Comparison of ENCODE assay signal across 8 cellular contexts in the genomic region with DNA sequence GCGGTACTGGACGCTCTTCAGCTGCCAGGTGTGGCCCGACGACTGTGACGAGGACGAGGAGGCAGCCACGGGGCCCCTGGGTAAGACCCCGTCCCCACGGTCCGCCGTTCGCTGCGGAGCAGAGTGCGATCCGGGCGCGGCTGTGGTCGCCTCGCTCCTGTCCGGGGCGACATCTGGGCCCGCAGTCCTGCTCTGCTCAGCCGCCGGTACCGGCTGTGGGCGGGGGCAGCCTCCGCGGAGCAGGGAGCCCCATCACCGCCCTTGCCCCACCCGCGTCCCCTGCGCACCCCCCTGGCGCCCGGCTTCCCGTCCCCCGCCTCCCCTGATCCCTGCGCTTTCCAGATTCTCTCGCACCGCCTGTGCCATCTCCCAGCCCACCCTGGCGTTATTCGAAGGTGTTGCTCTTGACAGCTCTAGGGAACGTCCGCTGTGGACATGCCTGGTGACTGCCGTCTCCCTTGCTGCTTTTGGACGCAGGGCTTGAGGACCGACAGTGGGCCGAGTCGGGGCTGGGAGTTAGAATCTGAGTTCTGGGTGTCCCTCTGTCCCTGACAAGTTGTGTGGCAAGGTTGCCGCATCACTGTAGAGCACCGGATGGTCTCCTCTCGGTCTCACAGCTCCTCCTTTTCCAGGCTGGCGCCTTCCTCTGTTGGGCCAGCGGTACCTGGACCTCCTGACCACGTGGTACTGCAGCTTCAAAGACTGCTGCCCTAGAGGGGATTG. TPM values are rescaled to one million over a fixed set of nuclear protein-coding genes. Genes with fewer than 3 reads are reported as not detected.
DNase-seq lines count a peak whose midpoint lies in the region; ATAC-seq and TF ChIP-seq lines count a peak whose summit lies in the region.

No MANE protein-coding gene starts in this region.

- peaks cover 0 to 29% (median 9%) of the 10 kb centered on the region in 9 donors for H3K36me3 ChIP-seq in heart left ventricle

- ATAC-seq in GM18873 (IDR thresholded peaks at IDR 0.05; ENCODE audit: low FRiP score, unreplicated experiment) (peak; percentile 3), HG03095 (IDR thresholded peaks at IDR 0.05; ENCODE audit: unreplicated experiment) (peak; percentile 11), heart left ventricle (peak in 3 of 4 donors; percentile 16 to 57 (median 53))

- peaks cover 36% of the 10 kb centered on the region for H3K4me1 Mint-ChIP-seq in activated naive CD4-positive, alpha-beta T cell treated with anti-CD3 and anti-CD28 coated beads, Interleukin-2, amount 10 ng/mL, durations not matched to agents 7 days and 5 days
- peaks cover 10% of the 10 kb centered on the region for H3K4me1 Mint-ChIP-seq in progenitor cell of endocrine pancreas (ENCODE audit: low read depth)

- no peaks in the 10 kb centered on the region for H3K27me3 ChIP-seq in heart left ventricle

- TF ChIP-seq CTCF in AG09309 (IDR thresholded peaks at IDR 0.05; ENCODE audit: control insufficient read depth, insufficient read depth, low read depth, low read length, missing control alignments) (no peak), heart left ventricle (IDR thresholded peaks at IDR 0.05) (no peak), progenitor cell of endocrine pancreas (IDR thresholded peaks at IDR 0.05; ENCODE audit: unreplicated experiment) (no peak)

- H3K4me3 ChIP-seq in AG09309 (ENCODE audit: control insufficient read depth, low read depth, low read length), result peak overlapping the region; percentile 88
- peak overlapping the region; percentile 72 to 100 (median 92) for H3K4me3 ChIP-seq in heart left ventricle

- H3K27ac Mint-ChIP-seq in activated naive CD4-positive, alpha-beta T cell treated with anti-CD3 and anti-CD28 coated beads, Interleukin-2, amount 10 ng/mL, durations not matched to agents 7 days and 5 days, result peak overlapping the region; percentile 91
- peak overlapping the region; percentile 94 for H3K27ac Mint-ChIP-seq in progenitor cell of endocrine pancreas

- peak overlapping the region; percentile 91 for H3K4me3 Mint-ChIP-seq in activated naive CD4-positive, alpha-beta T cell treated with anti-CD3 and anti-CD28 coated beads, Interleukin-2, amount 10 ng/mL, durations not matched to agents 7 days and 5 days
- H3K4me3 Mint-ChIP-seq in progenitor cell of endocrine pancreas (ENCODE audit: low read depth), result peak overlapping the region; percentile 89

- H3K27ac ChIP-seq in heart left ventricle, result peak overlapping the region; percentile 68 to 93 (median 89)

- no peak for DNase-seq in AG09309 (ENCODE audit: low read depth)
- peak; percentile 52 for DNase-seq in activated naive CD4-positive, alpha-beta T cell treated with anti-CD3 and anti-CD28 coated beads, Interleukin-2, amount 10 ng/mL, durations not matched to agents 7 days and 5 days
- DNase-seq in heart left ventricle, result peak in 3 of 5 donors; percentile 28 to 36 (median 33)
- no peak for DNase-seq in progenitor cell of endocrine pancreas (ENCODE audit: low spot score, unreplicated experiment)
- no peak for DNase-seq in dedifferentiated amniotic fluid mesenchymal stem cell (ENCODE audit: extremely low spot score)

- no peaks in the 10 kb centered on the region for H3K27me3 Mint-ChIP-seq in activated naive CD4-positive, alpha-beta T cell treated with anti-CD3 and anti-CD28 coated beads, Interleukin-2, amount 10 ng/mL, durations not matched to agents 7 days and 5 days
- H3K27me3 Mint-ChIP-seq in progenitor cell of endocrine pancreas, result no peaks in the 10 kb centered on the region

- CTCF ChIA-PET in activated naive CD4-positive, alpha-beta T cell treated with anti-CD3 and anti-CD28 coated beads, Interleukin-2, amount 10 ng/mL, durations not matched to agents 7 days and 5 days (lab: Charles Lee), result interaction anchor here (0.9 to 3.6 kb wide), 5 partner anchors 38 to 286 kb away, joined by 3 to 23 read pairs (median 5); a partner anchor contains a TSS

- peaks cover 0 to 34% (median 16%) of the 10 kb centered on the region in 12 donors for H3K4me1 ChIP-seq in heart left ventricle

- no peaks in the 10 kb centered on the region for H3K9me3 ChIP-seq in heart left ventricle

- H3K9me3 Mint-ChIP-seq in activated naive CD4-positive, alpha-beta T cell treated with anti-CD3 and anti-CD28 coated beads, Interleukin-2, amount 10 ng/mL, durations not matched to agents 7 days and 5 days, result no peaks in the 10 kb centered on the region
- H3K9me3 Mint-ChIP-seq in progenitor cell of endocrine pancreas (ENCODE audit: low read depth), result no peaks in the 10 kb centered on the region

- WGBS in heart left ventricle, 4 donors, result 0 to 2% (median 1%) methylated on average over 27 to 54 of the region's 54 CpGs

- TF ChIP-seq POLR2A in heart left ventricle (IDR thresholded peaks at IDR 0.05), result no peak

- intact Hi-C loops in heart left ventricle (cut with DNase I), result loop anchor here in 8 of 10 donors (2.0 to 10.0 kb wide), 7 partner anchors 45 to 732 kb away; a partner anchor contains a TSS

- H3K36me3 Mint-ChIP-seq in activated naive CD4-positive, alpha-beta T cell treated with anti-CD3 and anti-CD28 coated beads, Interleukin-2, amount 10 ng/mL, durations not matched to agents 7 days and 5 days, result peaks cover 16% of the 10 kb centered on the region
- peaks cover 1% of the 10 kb centered on the region for H3K36me3 Mint-ChIP-seq in progenitor cell of endocrine pancreas (ENCODE audit: insufficient read depth)

TF ChIP-seq in PFSK-1, 5 proteins besides CTCF, POLR2A, EP300 and RAD21:
- TF ChIP-seq, protein P1, sequence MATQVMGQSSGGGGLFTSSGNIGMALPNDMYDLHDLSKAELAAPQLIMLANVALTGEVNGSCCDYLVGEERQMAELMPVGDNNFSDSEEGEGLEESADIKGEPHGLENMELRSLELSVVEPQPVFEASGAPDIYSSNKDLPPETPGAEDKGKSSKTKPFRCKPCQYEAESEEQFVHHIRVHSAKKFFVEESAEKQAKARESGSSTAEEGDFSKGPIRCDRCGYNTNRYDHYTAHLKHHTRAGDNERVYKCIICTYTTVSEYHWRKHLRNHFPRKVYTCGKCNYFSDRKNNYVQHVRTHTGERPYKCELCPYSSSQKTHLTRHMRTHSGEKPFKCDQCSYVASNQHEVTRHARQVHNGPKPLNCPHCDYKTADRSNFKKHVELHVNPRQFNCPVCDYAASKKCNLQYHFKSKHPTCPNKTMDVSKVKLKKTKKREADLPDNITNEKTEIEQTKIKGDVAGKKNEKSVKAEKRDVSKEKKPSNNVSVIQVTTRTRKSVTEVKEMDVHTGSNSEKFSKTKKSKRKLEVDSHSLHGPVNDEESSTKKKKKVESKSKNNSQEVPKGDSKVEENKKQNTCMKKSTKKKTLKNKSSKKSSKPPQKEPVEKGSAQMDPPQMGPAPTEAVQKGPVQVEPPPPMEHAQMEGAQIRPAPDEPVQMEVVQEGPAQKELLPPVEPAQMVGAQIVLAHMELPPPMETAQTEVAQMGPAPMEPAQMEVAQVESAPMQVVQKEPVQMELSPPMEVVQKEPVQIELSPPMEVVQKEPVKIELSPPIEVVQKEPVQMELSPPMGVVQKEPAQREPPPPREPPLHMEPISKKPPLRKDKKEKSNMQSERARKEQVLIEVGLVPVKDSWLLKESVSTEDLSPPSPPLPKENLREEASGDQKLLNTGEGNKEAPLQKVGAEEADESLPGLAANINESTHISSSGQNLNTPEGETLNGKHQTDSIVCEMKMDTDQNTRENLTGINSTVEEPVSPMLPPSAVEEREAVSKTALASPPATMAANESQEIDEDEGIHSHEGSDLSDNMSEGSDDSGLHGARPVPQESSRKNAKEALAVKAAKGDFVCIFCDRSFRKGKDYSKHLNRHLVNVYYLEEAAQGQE (IDR thresholded peaks at IDR 0.05; ENCODE audit: insufficient read depth in 1 of 2, low read depth in 2 of 2, low read length in 2 of 2), result no peak
- TF ChIP-seq SIN3A (IDR thresholded peaks at IDR 0.05; ENCODE audit: borderline replicate concordance, insufficient read depth, low read length), result 0 out of 2 replicates have a peak, but pooled peaks have one; percentile 25

RNA-seq across cellular contexts. Expression of a gene that starts 0.6 kb away (rescaled TPM):
- polyA plus RNA-seq in PFSK-1 (2012; ENCODE audit: insufficient read length, low read depth), result 41.0 TPM
- 10 to 100 TPM in 4 of 9 donors, 1 to 10 TPM in 5; 6.3 to 22.4 (median 9.9) TPM for total RNA-seq in heart left ventricle
- polyA plus RNA-seq in heart left ventricle, result 10 to 100 TPM in 1 of 2 donors, 1 to 10 TPM in 1; 3.8 to 19.5 TPM
- 27.4 and 27.9 TPM in 2 replicates for total RNA-seq in progenitor cell of endocrine pancreas

RNA-seq across cellular contexts. Expression of a gene that starts 56.8 kb away (rescaled TPM):
- 7.1 TPM for polyA plus RNA-seq in PFSK-1 (2012; ENCODE audit: insufficient read length, low read depth)
- 10 to 100 TPM; 38.4 to 70.1 (median 58.0) TPM for total RNA-seq in heart left ventricle
- polyA plus RNA-seq in heart left ventricle, result 10 to 100 TPM; 13.8 to 49.2 TPM
- 39.9 and 42.9 TPM in 2 replicates for total RNA-seq in progenitor cell of endocrine pancreas

Comparison
In these comparisons a context has a peak if more than half of its experiments do, and no peak if none do; other contexts are left out.
1. DNase-seq: peak in activated naive CD4-positive, alpha-beta T cell treated with anti-CD3 and anti-CD28 coated beads, Interleukin-2, amount 10 ng/mL, durations not matched to agents 7 days and 5 days (single experiment) and heart left ventricle (3 of 5); none in AG09309 (single experiment), progenitor cell of endocrine pancreas (single experiment) and dedifferentiated amniotic fluid mesenchymal stem cell (single experiment).
2. ATAC-seq: peak in every context shown above with its lines; median percentile 53 in heart left ventricle; 11 in HG03095; 3 in GM18873.